In genomic region chr2:201232125-201232815, GRCh38 we compare ENCODE assay signal across 8 cellular contexts. TPM values are rescaled to one million over a fixed set of nuclear protein-coding genes. Genes with fewer than 3 reads are reported as not detected.
DNase-seq lines count a peak whose midpoint lies in the region; TF ChIP-seq lines count a peak whose summit lies in the region.

No MANE protein-coding gene starts in this region.

- intact Hi-C loops in activated T-helper 1 cell treated with anti-CD3 and anti-CD28 coated beads, Interleukin-12 subunit alpha, Interleukin-12 subunit beta, Interleukin-2, Interleukin-4 antibody, amounts not matched to agents 30 ng/mL and 10 ng/mL and 1 ng/mL, durations not matched to agents 14 hours and 24 hours and 36 hours (cut with micrococcal nuclease), result loop anchor here (1.0 to 10.0 kb wide), 14 partner anchors 20 to 803 kb away; partner anchors contain the start of genes ALS2, CASP10, FZD7 and HYCC2

- H3K4me1 Mint-ChIP-seq in activated T-helper 1 cell treated with anti-CD3 and anti-CD28 coated beads, Interleukin-12 subunit alpha, Interleukin-12 subunit beta, Interleukin-2, Interleukin-4 antibody, amounts not matched to agents 30 ng/mL and 10 ng/mL and 1 ng/mL, durations not matched to agents 14 hours and 24 hours and 36 hours (ENCODE audit: low read depth), result peaks cover 54% of the 10 kb centered on the region

- in situ Hi-C loops in GM23248 (cut with MboI), result no loop called here

- H3K4me1 ChIP-seq in GM23248 (ENCODE audit: insufficient read depth) (peaks cover 31% of the 10 kb centered on the region), neutrophil (ENCODE audit: control insufficient read depth in 1 of 2, insufficient read depth in 1 of 2, low read depth in 1 of 2, low read length in 1 of 2) (peaks cover 48 to 55% of the 10 kb centered on the region in 2 experiments)

- 12 to 13% methylated on average over 10 of the region's 10 CpGs for WGBS in GM23248 (ENCODE audit: low coverage in 1 of 2, low lambda C conversion rate in 2 of 2, missing lambda C conversion rate in 2 of 2), 2 experiments

- peak overlapping the region; percentile 93 for H3K4me3 Mint-ChIP-seq in activated T-helper 1 cell treated with anti-CD3 and anti-CD28 coated beads, Interleukin-12 subunit alpha, Interleukin-12 subunit beta, Interleukin-2, Interleukin-4 antibody, amounts not matched to agents 30 ng/mL and 10 ng/mL and 1 ng/mL, durations not matched to agents 14 hours and 24 hours and 36 hours

- no peaks in the 10 kb centered on the region for H3K27me3 Mint-ChIP-seq in activated T-helper 1 cell treated with anti-CD3 and anti-CD28 coated beads, Interleukin-12 subunit alpha, Interleukin-12 subunit beta, Interleukin-2, Interleukin-4 antibody, amounts not matched to agents 30 ng/mL and 10 ng/mL and 1 ng/mL, durations not matched to agents 14 hours and 24 hours and 36 hours (ENCODE audit: insufficient read depth)

- no peaks in the 10 kb centered on the region for H3K79me2 ChIP-seq in GM23248 (ENCODE audit: insufficient read depth)

- DNase-seq in EH (ENCODE audit: low read depth) (peak; percentile 93), GM23248 (peak; percentile 94), LoVo (ENCODE audit: low spot score) (peak; percentile 94), RPMI7951 (ENCODE audit: low read depth) (peak; percentile 94), fibroblast of the conjunctiva (ENCODE audit: low read depth) (peak; percentile 90), substantia nigra (lab: John Stamatoyannopoulos, UW) (peak in 45 of 49 donors; percentile 9 to 74 (median 45))
- DNase-seq in activated T-helper 1 cell treated with anti-CD3 and anti-CD28 coated beads, Interleukin-12 subunit alpha, Interleukin-12 subunit beta, Interleukin-2, Interleukin-4 antibody, amounts not matched to agents 30 ng/mL and 10 ng/mL and 1 ng/mL, durations not matched to agents 14 hours and 24 hours and 36 hours (ENCODE audit: low spot score), result peak; percentile 88

- H3K36me3 ChIP-seq in GM23248 (ENCODE audit: low read depth) (no peaks in the 10 kb centered on the region), neutrophil (no peaks in the 10 kb centered on the region)

- H3K36me3 Mint-ChIP-seq in activated T-helper 1 cell treated with anti-CD3 and anti-CD28 coated beads, Interleukin-12 subunit alpha, Interleukin-12 subunit beta, Interleukin-2, Interleukin-4 antibody, amounts not matched to agents 30 ng/mL and 10 ng/mL and 1 ng/mL, durations not matched to agents 14 hours and 24 hours and 36 hours (ENCODE audit: low read depth), result peaks cover 10% of the 10 kb centered on the region

- no peaks in the 10 kb centered on the region for H4K20me1 ChIP-seq in GM23248 (ENCODE audit: insufficient read depth)

- H3K9me3 Mint-ChIP-seq in activated T-helper 1 cell treated with anti-CD3 and anti-CD28 coated beads, Interleukin-12 subunit alpha, Interleukin-12 subunit beta, Interleukin-2, Interleukin-4 antibody, amounts not matched to agents 30 ng/mL and 10 ng/mL and 1 ng/mL, durations not matched to agents 14 hours and 24 hours and 36 hours, result no peaks in the 10 kb centered on the region

- H3F3A ChIP-seq in GM23248 (ENCODE audit: insufficient read depth), result no peaks in the 10 kb centered on the region

- TF ChIP-seq CTCF in neutrophil (IDR thresholded peaks at IDR 0.05), result peak; percentile 91

- no peaks in the 10 kb centered on the region for H3K9me2 ChIP-seq in GM23248 (ENCODE audit: insufficient read depth)

- H3K27me3 ChIP-seq in GM23248 (replicated peaks; ENCODE audit: insufficient read depth), result no peaks in the 10 kb centered on the region
- no peaks in the 10 kb centered on the region for H3K27me3 ChIP-seq in neutrophil

- peak overlapping the region; percentile 97 for H2AFZ ChIP-seq in GM23248

- no peaks in the 10 kb centered on the region for H3K9me3 ChIP-seq in GM23248 (ENCODE audit: low read depth)
- no peaks in the 10 kb centered on the region for H3K9me3 ChIP-seq in neutrophil

- H3K9ac ChIP-seq in GM23248, result peak overlapping the region; percentile 45

- peak overlapping the region; percentile 25 for H3K4me2 ChIP-seq in GM23248 (ENCODE audit: unreplicated experiment)

- H3K27ac Mint-ChIP-seq in activated T-helper 1 cell treated with anti-CD3 and anti-CD28 coated beads, Interleukin-12 subunit alpha, Interleukin-12 subunit beta, Interleukin-2, Interleukin-4 antibody, amounts not matched to agents 30 ng/mL and 10 ng/mL and 1 ng/mL, durations not matched to agents 14 hours and 24 hours and 36 hours, result peak overlapping the region; percentile 87

- H3K4me3 ChIP-seq in GM23248 (peak overlapping the region; percentile 34; the same call in 1 of the 2 replicates), neutrophil (ENCODE audit: low read depth in 1 of 2, low read length in 1 of 2) (peak overlapping the region; percentile 62 to 63)

- H3K27ac ChIP-seq in GM23248 (peak overlapping the region; percentile 22), neutrophil (peak overlapping the region; percentile 85), substantia nigra (ENCODE audit: low read depth, low read length, poor library complexity, severe bottlenecking) (no peak overlapping the region)

RNA-seq across cellular contexts. Expression of gene CASP8, which starts 28.1 kb away (rescaled TPM):
- total RNA-seq in GM23248 (2014; rRNA removed; shearing (Covaris generic)), result 13.9 and 20.8 TPM in 2 replicates
- polyA plus RNA-seq in GM23248 (2016; fragmentation: Nextera tagmentation; extraction: Ambion mirVana), result 11.7 and 12.2 TPM in 2 replicates
- total RNA-seq in RPMI7951 (2014; rRNA removed; shearing (Covaris generic)), result 43.4 and 45.3 TPM in 2 replicates
- 40.5 and 40.6 TPM in 2 replicates for total RNA-seq in activated T-helper 1 cell treated with anti-CD3 and anti-CD28 coated beads, Interleukin-12 subunit alpha, Interleukin-12 subunit beta, Interleukin-2, Interleukin-4 antibody, amounts not matched to agents 30 ng/mL and 10 ng/mL and 1 ng/mL, durations not matched to agents 14 hours and 24 hours and 36 hours

RNA-seq across cellular contexts. Expression of gene CASP10, which starts 49.3 kb away (rescaled TPM):
- total RNA-seq in GM23248 (2014; rRNA removed; shearing (Covaris generic)), result 5.1 and 5.2 TPM in 2 replicates
- polyA plus RNA-seq in GM23248 (2016; fragmentation: Nextera tagmentation; extraction: Ambion mirVana), result 2.8 and 2.9 TPM in 2 replicates
- 7.4 and 8.5 TPM in 2 replicates for total RNA-seq in RPMI7951 (2014; rRNA removed; shearing (Covaris generic))
- 13.5 and 15.7 TPM in 2 replicates for total RNA-seq in activated T-helper 1 cell treated with anti-CD3 and anti-CD28 coated beads, Interleukin-12 subunit alpha, Interleukin-12 subunit beta, Interleukin-2, Interleukin-4 antibody, amounts not matched to agents 30 ng/mL and 10 ng/mL and 1 ng/mL, durations not matched to agents 14 hours and 24 hours and 36 hours
